9 cellular contexts compared by ENCODE assay signal in genomic region chr7:2404714-2405119, GRCh38. TPM values are rescaled to one million over a fixed set of nuclear protein-coding genes. Genes with fewer than 3 reads are reported as not detected.
DNase-seq lines count a peak whose midpoint lies in the region; ATAC-seq and TF ChIP-seq lines count a peak whose summit lies in the region.
"Had no signal": no experiment of that assay in that cellular context is flagged by ENCODE, and none has a peak within 500 bp of the region (broad histone marks: within the 10 kb centered on the region; RNA-seq: fewer than 3 reads in every experiment).

No MANE protein-coding gene starts in this region.

- H3K4me3 ChIP-seq in BLaER1 (peak overlapping the region; percentile 86), MG63 (peak overlapping the region; percentile 78)

- no peak for TF ChIP-seq POLR2A in GM18505 (IDR thresholded peaks at IDR 0.05; ENCODE audit: borderline replicate concordance, extremely low read depth, insufficient read depth, insufficient read length)

- H3K27ac ChIP-seq in BLaER1 = peak overlapping the region; percentile 88; the same call in 1 of the 2 replicates

- H3K9me3 Mint-ChIP-seq in dendritic cell treated with granulocyte-macrophage colony-stimulating factor and Interleukin-4, amounts not matched to agents 40 ng/mL and 50 ng/mL, for 4 days = no peaks in the 10 kb centered on the region
- H3K9me3 Mint-ChIP-seq in natural killer cell treated with Interleukin-12 subunit alpha and Interleukin-12 subunit beta and Interleukin-15 and Interleukin-18, amount 100 ng/mL, for 72 hours = no peaks in the 10 kb centered on the region

- H3K27ac Mint-ChIP-seq in dendritic cell treated with granulocyte-macrophage colony-stimulating factor and Interleukin-4, amounts not matched to agents 40 ng/mL and 50 ng/mL, for 4 days = peak overlapping the region; percentile 62
- H3K27ac Mint-ChIP-seq in natural killer cell treated with Interleukin-12 subunit alpha and Interleukin-12 subunit beta and Interleukin-15 and Interleukin-18, amount 100 ng/mL, for 72 hours = peak overlapping the region; percentile 84 to 92

- DNase-seq in MG63 (no peak), amniotic stem cell (lab: John Stamatoyannopoulos, UW) (no peak), dermis blood vessel endothelial cell (no peak), AG08396 (ENCODE audit: low spot score) (no peak)
- no peak for DNase-seq in natural killer cell treated with Interleukin-12 subunit alpha and Interleukin-12 subunit beta and Interleukin-15 and Interleukin-18, amount 100 ng/mL, for 72 hours (ENCODE audit: low spot score)
- DNase-seq: NCI-H1436 had no signal

- H4K20me1 ChIP-seq in BLaER1 = peaks cover 41% of the 10 kb centered on the region

- intact Hi-C loops in dendritic cell treated with granulocyte-macrophage colony-stimulating factor and Interleukin-4, amounts not matched to agents 40 ng/mL and 50 ng/mL, for 4 days (cut with micrococcal nuclease) = loop anchor here (10.0 kb wide), 1 partner anchor 50 kb away; the partner anchor contains the start of gene EIF3B

- H3K27me3 ChIP-seq in BLaER1 = no peaks in the 10 kb centered on the region; the same call in 1 of the 2 replicates
- no peaks in the 10 kb centered on the region for H3K27me3 ChIP-seq in MG63

- H3K36me3 Mint-ChIP-seq in dendritic cell treated with granulocyte-macrophage colony-stimulating factor and Interleukin-4, amounts not matched to agents 40 ng/mL and 50 ng/mL, for 4 days (ENCODE audit: low read depth) = no peaks in the 10 kb centered on the region
- no peaks in the 10 kb centered on the region for H3K36me3 Mint-ChIP-seq in natural killer cell treated with Interleukin-12 subunit alpha and Interleukin-12 subunit beta and Interleukin-15 and Interleukin-18, amount 100 ng/mL, for 72 hours

- H3K9ac ChIP-seq in BLaER1 = peak overlapping the region; percentile 89

- peaks cover 87% of the 10 kb centered on the region for H3K4me1 ChIP-seq in BLaER1

- no peak for ATAC-seq in natural killer cell treated with Interleukin-12 subunit alpha and Interleukin-12 subunit beta and Interleukin-15 and Interleukin-18, amount 100 ng/mL, for 72 hours
- ATAC-seq in GM18505 (IDR thresholded peaks at IDR 0.05; ENCODE audit: unreplicated experiment) = no peak

- peak overlapping the region; percentile 98 for H3K4me2 ChIP-seq in BLaER1

- H3K27me3 Mint-ChIP-seq in dendritic cell treated with granulocyte-macrophage colony-stimulating factor and Interleukin-4, amounts not matched to agents 40 ng/mL and 50 ng/mL, for 4 days = peaks cover 4% of the 10 kb centered on the region
- no peaks in the 10 kb centered on the region for H3K27me3 Mint-ChIP-seq in natural killer cell treated with Interleukin-12 subunit alpha and Interleukin-12 subunit beta and Interleukin-15 and Interleukin-18, amount 100 ng/mL, for 72 hours

- H3K4me3 Mint-ChIP-seq in dendritic cell treated with granulocyte-macrophage colony-stimulating factor and Interleukin-4, amounts not matched to agents 40 ng/mL and 50 ng/mL, for 4 days = peak overlapping the region; percentile 79
- H3K4me3 Mint-ChIP-seq in natural killer cell treated with Interleukin-12 subunit alpha and Interleukin-12 subunit beta and Interleukin-15 and Interleukin-18, amount 100 ng/mL, for 72 hours = peak overlapping the region; percentile 83

- peaks cover 66% of the 10 kb centered on the region for H3K4me1 Mint-ChIP-seq in dendritic cell treated with granulocyte-macrophage colony-stimulating factor and Interleukin-4, amounts not matched to agents 40 ng/mL and 50 ng/mL, for 4 days (ENCODE audit: low read depth)
- peaks cover 55 to 56% of the 10 kb centered on the region in 2 donors for H3K4me1 Mint-ChIP-seq in natural killer cell treated with Interleukin-12 subunit alpha and Interleukin-12 subunit beta and Interleukin-15 and Interleukin-18, amount 100 ng/mL, for 72 hours (ENCODE audit: low read depth in 2 of 2)

- H3K36me3 ChIP-seq in BLaER1 (no peaks in the 10 kb centered on the region), MG63 (no peaks in the 10 kb centered on the region)

- H3K9me3 ChIP-seq in BLaER1 = no peaks in the 10 kb centered on the region
- no peaks in the 10 kb centered on the region for H3K9me3 ChIP-seq in MG63

RNA-seq across cellular contexts. Expression of gene CHST12, which starts 1.3 kb away (rescaled TPM):
- 6.2 and 25.5 TPM in 2 replicates for total RNA-seq in MG63 (2014; rRNA removed; shearing (Covaris generic); ENCODE audit: low replicate concordance)
- 10 to 100 TPM; 29.6 to 31.7 TPM for total RNA-seq in natural killer cell treated with Interleukin-12 subunit alpha and Interleukin-12 subunit beta and Interleukin-15 and Interleukin-18, amount 100 ng/mL, for 72 hours
- 6.8 and 21.5 TPM in 2 replicates for total RNA-seq in dermis blood vessel endothelial cell

RNA-seq across cellular contexts. Expression of gene EIF3B, which starts 50.1 kb away (rescaled TPM):
- total RNA-seq in MG63 (2014; rRNA removed; shearing (Covaris generic); ENCODE audit: low replicate concordance) = 270 and 299 TPM in 2 replicates
- total RNA-seq in natural killer cell treated with Interleukin-12 subunit alpha and Interleukin-12 subunit beta and Interleukin-15 and Interleukin-18, amount 100 ng/mL, for 72 hours = 100 to 1,000 TPM; 229 to 348 TPM
- 250 and 320 TPM in 2 replicates for total RNA-seq in dermis blood vessel endothelial cell
